Comparison of ENCODE assay signal across 32 cellular contexts in genomic region chrX:33987458-33987857, GRCh38.
"Had no signal": no experiment of that assay in that cellular context is flagged by ENCODE, and none has a peak within 500 bp of the region (broad histone marks: within the 10 kb centered on the region; RNA-seq: fewer than 3 reads in every experiment).

No MANE protein-coding gene starts in this region.

- ATAC-seq: activated CD8-positive, alpha-beta T cell treated with anti-CD3 and anti-CD28 coated beads for 36 hours; activated naive CD4-positive, alpha-beta T cell treated with anti-CD3 and anti-CD28 coated beads, Interleukin-2, amount 50 U/mL, for 72 hours; activated T-cell treated with anti-CD3 and anti-CD28 coated beads, Interleukin-2, amount 50 U/mL, for 4 hours; activated T-cell treated with anti-CD3 and anti-CD28 coated beads, Interleukin-2, amount 50 U/mL, for 72 hours; activated T-helper 17 cell treated with anti-CD3 and anti-CD28 coated beads, Interleukin-2, amount 50 U/mL, for 72 hours; body of pancreas had no signal

- H3K4me3 ChIP-seq: adrenal gland, body of pancreas, breast epithelium had no signal

- H3K9me3 ChIP-seq: adrenal gland, body of pancreas, breast epithelium had no signal

- H3K36me3 ChIP-seq: adrenal gland, brain microvascular endothelial cell, breast epithelium had no signal

- DNase-seq: activated B cell treated with CpG ODN at 0.5 μM for 24 hours; activated CD4-positive, alpha-beta memory T cell treated with anti-CD3 and anti-CD28 coated beads for 36 hours; activated CD4-positive, alpha-beta T cell treated with anti-CD3 and anti-CD28 coated beads for 4 hours; activated CD4-positive, alpha-beta T cell treated with anti-CD3 and anti-CD28 coated beads, Interleukin-2, amount 10 ng/mL, durations not matched to agents 24 days and 14 days; activated CD4-positive, alpha-beta T cell treated with anti-CD3 and anti-CD28 coated beads, Interleukin-2, amount 50 U/mL, for 1 hour; activated CD4-positive, alpha-beta T cell treated with anti-CD3 and anti-CD28 coated beads, Interleukin-2, amount 50 U/mL, for 4 hours; activated CD4-positive, CD25-positive, alpha-beta regulatory T cell treated with anti-CD3 and anti-CD28 coated beads, Interleukin-2, amount 50 U/mL, for 72 hours; activated CD8-positive, alpha-beta memory T cell treated with anti-CD3 and anti-CD28 coated beads, Interleukin-2, amount 50 U/mL, for 4 hours; activated CD8-positive, alpha-beta T cell treated with anti-CD3 and anti-CD28 coated beads for 36 hours; activated effector memory CD4-positive, alpha-beta T cell treated with anti-CD3 and anti-CD28 coated beads, Interleukin-2, amount 50 U/mL, for 16 hours; activated gamma-delta T cell treated with Interleukin-2 at 50 U/mL for 16 hours; activated naive CD4-positive, alpha-beta T cell; activated naive CD4-positive, alpha-beta T cell treated with anti-CD3 and anti-CD28 coated beads for 36 hours; activated naive CD4-positive, alpha-beta T cell treated with anti-CD3 and anti-CD28 coated beads, Interleukin-2, amount 50 U/mL, for 16 hours; activated naive CD8-positive, alpha-beta T cell treated with anti-CD3 and anti-CD28 coated beads for 36 hours; activated T-cell treated with anti-CD3 and anti-CD28 coated beads for 4 hours; activated T-cell treated with anti-CD3 and anti-CD28 coated beads, Interleukin-2, amount 50 U/mL, for 1 hour; activated T-cell treated with anti-CD3 and anti-CD28 coated beads, Interleukin-2, amount 50 U/mL, for 4 hours; activated T-cell treated with anti-CD3 and anti-CD28 coated beads, Interleukin-2, amount 50 U/mL, for 72 hours; adrenal gland; amniotic stem cell; aorta; body of pancreas; brain microvascular endothelial cell; central memory CD4-positive, alpha-beta T cell; T-helper 1 cell; T-helper 2 cell; T-helper 9 cell had no signal

- H3K27me3 ChIP-seq: adrenal gland, body of pancreas, brain microvascular endothelial cell had no signal

- H3K4me1 ChIP-seq: adrenal gland, body of pancreas, breast epithelium had no signal

- H3K27ac ChIP-seq: adrenal gland, body of pancreas, brain microvascular endothelial cell, breast epithelium, VCaP had no signal
